Comparison of ENCODE assay signal across 8 cellular contexts in the genomic region with DNA sequence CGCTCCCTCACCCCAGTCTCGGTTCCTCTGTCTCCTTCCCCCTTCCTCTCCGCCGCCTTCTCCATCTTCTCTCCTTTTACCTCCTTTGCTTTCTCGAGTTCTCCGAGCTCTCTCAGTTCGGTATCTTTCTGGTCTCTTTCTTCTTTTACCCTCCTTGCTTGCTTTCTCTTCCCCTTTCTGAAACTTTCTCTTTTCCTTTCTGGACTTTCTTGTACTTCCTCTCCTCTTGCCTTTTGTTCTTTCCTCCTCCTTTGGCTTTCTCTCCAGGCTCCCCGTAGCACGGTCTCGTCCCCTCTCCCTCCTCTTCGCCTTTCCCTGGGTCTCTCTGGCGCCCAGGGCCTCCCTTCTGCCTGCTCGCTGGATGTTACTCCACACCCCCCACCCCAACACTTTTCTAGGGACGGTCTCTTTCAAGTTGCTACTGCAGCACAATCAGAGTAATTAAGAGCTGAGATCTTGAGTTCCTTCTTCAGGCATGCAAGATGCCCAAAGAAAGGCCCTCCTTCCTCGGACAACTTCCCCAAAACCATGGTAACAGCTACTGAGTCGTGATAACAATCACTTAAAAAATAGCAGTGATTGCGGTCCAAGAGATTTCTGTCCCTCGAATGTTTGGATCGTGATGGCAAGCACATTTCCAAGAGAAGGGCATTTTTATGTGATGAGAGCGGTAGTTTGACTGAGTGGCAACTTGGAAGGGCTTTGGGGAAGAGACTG. TPM values are rescaled to one million over a fixed set of nuclear protein-coding genes. Genes with fewer than 3 reads are reported as not detected.
DNase-seq lines count a peak whose midpoint lies in the region; ATAC-seq and TF ChIP-seq lines count a peak whose summit lies in the region.

No MANE protein-coding gene starts in this region.

- H3K27me3 ChIP-seq in RWPE2 (ENCODE audit: insufficient read depth, poor library complexity, severe bottlenecking) (no peaks in the 10 kb centered on the region), smooth muscle cell (ENCODE audit: low read depth) (peaks cover 15% of the 10 kb centered on the region)

- peaks cover 18% of the 10 kb centered on the region for H3K27me3 Mint-ChIP-seq in glutamatergic neuron (ENCODE audit: unreplicated experiment)

- H3K4me2 ChIP-seq in smooth muscle cell = peak overlapping the region; percentile 98

- no peak for DNase-seq in RWPE2 (ENCODE audit: low spot score)
- no peak for DNase-seq in glutamatergic neuron
- no peak for DNase-seq in smooth muscle cell (lab: John Stamatoyannopoulos, UW; ENCODE audit: unreplicated experiment)
- no peak for DNase-seq in stimulated activated CD4-positive, alpha-beta T cell treated with anti-CD3 and anti-CD28 coated beads, Interleukin-12 subunit alpha, Interleukin-12 subunit beta, amount 100 ng/mL, for 4 hours
- DNase-seq in central memory CD4-positive, alpha-beta T cell = no peak
- no peak for DNase-seq in GM19238 (ENCODE audit: insufficient read length, low spot score)
- DNase-seq in NCI-H1092 (lab: John Stamatoyannopoulos, UW) = no peak

- H3K27ac ChIP-seq in RWPE2 (ENCODE audit: poor library complexity, severe bottlenecking) (no peak overlapping the region), smooth muscle cell (ENCODE audit: low read depth) (peak overlapping the region; percentile 86)

- peak overlapping the region; percentile 89 for H3K4me3 Mint-ChIP-seq in glutamatergic neuron (ENCODE audit: unreplicated experiment)

- H3K4me3 ChIP-seq in RWPE2 (ENCODE audit: severe bottlenecking) = peak overlapping the region; percentile 74
- H3K4me3 ChIP-seq in smooth muscle cell = peak overlapping the region; percentile 78

- H3K36me3 ChIP-seq in RWPE2 (ENCODE audit: low read depth) (no peaks in the 10 kb centered on the region), smooth muscle cell (ENCODE audit: low read depth) (no peaks in the 10 kb centered on the region)

- peaks cover 28% of the 10 kb centered on the region for H3K79me2 ChIP-seq in smooth muscle cell (ENCODE audit: low read depth)

- H3K27ac Mint-ChIP-seq in glutamatergic neuron (ENCODE audit: unreplicated experiment) = peak overlapping the region; percentile 41

- peaks cover 13% of the 10 kb centered on the region for H3K4me1 Mint-ChIP-seq in glutamatergic neuron (ENCODE audit: low read depth, unreplicated experiment)

- peak; percentile 34 for ATAC-seq in GM19023 (IDR thresholded peaks at IDR 0.05; ENCODE audit: unreplicated experiment)
- ATAC-seq in RWPE2 (ENCODE audit: low read depth) = no peak

- H3K36me3 Mint-ChIP-seq in glutamatergic neuron (ENCODE audit: unreplicated experiment) = no peaks in the 10 kb centered on the region

- H3K9me3 Mint-ChIP-seq in glutamatergic neuron (ENCODE audit: unreplicated experiment) = peaks cover 16% of the 10 kb centered on the region

- peak overlapping the region; percentile 85 for H2AFZ ChIP-seq in smooth muscle cell (ENCODE audit: low read depth)

- H3K9me3 ChIP-seq in RWPE2 (ENCODE audit: severe bottlenecking) = peaks cover 2% of the 10 kb centered on the region
- H3K9me3 ChIP-seq in smooth muscle cell (replicated peaks; ENCODE audit: low read depth) = no peaks in the 10 kb centered on the region

- H3K4me1 ChIP-seq in RWPE2 (ENCODE audit: insufficient read depth, poor library complexity, severe bottlenecking) (no peaks in the 10 kb centered on the region), smooth muscle cell (ENCODE audit: low read depth) (peaks cover 20% of the 10 kb centered on the region)

- TF ChIP-seq CTCF in RWPE2 (IDR thresholded peaks at IDR 0.05; ENCODE audit: poor library complexity, severe bottlenecking) (peak; percentile 49), glutamatergic neuron (IDR thresholded peaks at IDR 0.05; ENCODE audit: partially characterized antibody, unreplicated experiment) (peak; percentile 2), smooth muscle cell (IDR thresholded peaks at IDR 0.05; ENCODE audit: borderline replicate concordance, insufficient read depth, poor library complexity, severe bottlenecking) (no peak)

- peak overlapping the region; percentile 78 for H3K9ac ChIP-seq in smooth muscle cell (ENCODE audit: low read depth)

- peaks cover 10% of the 10 kb centered on the region for H3F3A ChIP-seq in smooth muscle cell (ENCODE audit: low read depth)

- H4K20me1 ChIP-seq in smooth muscle cell (ENCODE audit: low read depth) = peaks cover 9% of the 10 kb centered on the region

- 7% methylated on average over 18 of the region's 20 CpGs for WGBS in smooth muscle cell (ENCODE audit: low lambda C conversion rate)

RNA-seq across cellular contexts. Expression of gene TENM4, which starts 0.5 kb away (rescaled TPM):
- total RNA-seq in glutamatergic neuron (ENCODE audit: unreplicated experiment) = 50.7 TPM
- total RNA-seq in smooth muscle cell = 30.6 and 38.2 TPM in 2 replicates
- polyA plus RNA-seq in smooth muscle cell = 31.6 and 31.7 TPM in 2 replicates
